Comparison of ENCODE assay signal across 20 cellular contexts in the genomic region with DNA sequence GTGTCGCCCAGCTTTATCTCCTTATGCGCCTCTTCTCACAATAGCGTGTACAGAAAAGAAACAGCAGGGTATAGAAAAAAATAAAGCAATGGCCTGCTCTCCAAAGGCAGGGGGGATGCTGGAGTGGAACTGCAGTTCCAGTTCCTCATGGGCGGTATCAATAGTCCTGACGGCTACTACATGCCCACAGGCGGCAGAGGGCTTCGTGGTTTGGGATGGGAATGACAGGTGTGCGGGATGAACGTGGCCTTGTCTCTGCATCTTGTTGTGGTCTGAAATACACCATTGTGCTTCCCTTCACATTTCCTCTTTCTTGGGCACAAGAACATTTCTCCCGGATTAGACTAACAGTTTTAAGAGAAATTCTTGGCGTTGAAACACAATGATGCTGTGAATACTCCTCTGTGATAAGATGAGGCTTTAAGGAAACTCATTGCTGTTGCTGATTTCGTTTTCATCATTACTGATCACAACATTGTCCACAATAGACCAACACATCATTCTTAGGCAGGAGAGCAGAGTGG.
DNase-seq lines count a peak whose midpoint lies in the region; TF ChIP-seq lines count a peak whose summit lies in the region.
"Had no signal": no experiment of that assay in that cellular context is flagged by ENCODE, and none has a peak within 500 bp of the region (broad histone marks: within the 10 kb centered on the region; RNA-seq: fewer than 3 reads in every experiment).

No MANE protein-coding gene starts in this region.

- H3K36me3 ChIP-seq in SJCRH30 = no peaks in the 10 kb centered on the region
- no peaks in the 10 kb centered on the region for H3K36me3 ChIP-seq in transverse colon
- H3K36me3 ChIP-seq: BLaER1, HAP-1 had no signal

- TF ChIP-seq CTCF in C4-2B (conservative IDR thresholded peaks at IDR 0.05) = no peak
- no peak for TF ChIP-seq CTCF in transverse colon (IDR thresholded peaks at IDR 0.05)

- 0 out of 2 replicates have a peak, but pooled peaks cover 3% of the 10 kb centered on the region for H3K27me3 ChIP-seq in SJCRH30
- no peaks in the 10 kb centered on the region for H3K27me3 ChIP-seq in transverse colon
- H3K27me3 ChIP-seq: BLaER1 had no signal

- intact Hi-C loops in transverse colon (cut with DNase I; ENCODE audit: low total_unique reads) = no loop called here

- no peak for TF ChIP-seq EP300 in transverse colon (IDR thresholded peaks at IDR 0.05; ENCODE audit: low read depth)

- TF ChIP-seq POLR2A in transverse colon (IDR thresholded peaks at IDR 0.05) = no peak

- no peaks in the 10 kb centered on the region for H3K9me3 ChIP-seq in SJCRH30 (replicated peaks)
- no peaks in the 10 kb centered on the region for H3K9me3 ChIP-seq in transverse colon
- H3K9me3 ChIP-seq: BLaER1, HAP-1 had no signal

- in situ Hi-C loops in transverse colon (cut with MboI; ENCODE audit: low pct_ligation_motif_present in 1 of 4, low pct_unique_long_range_greater_than_20kb in 1 of 4, low sequenced_read_pairs in 3 of 4) = no loop called here

- H3K4me3 ChIP-seq in SJCRH30 = no peak overlapping the region
- H3K4me3 ChIP-seq in transverse colon = no peak overlapping the region
- H3K4me3 ChIP-seq: BLaER1, GM23248, HAP-1, K562, PC-9 had no signal

- WGBS in transverse colon (ENCODE audit: low coverage in 1 of 2), 2 donors = 66 to 81% methylated on average over 11 to 12 of the region's 12 CpGs

- DNase-seq in SJCRH30 (peak; percentile 9 to 38), globus pallidus (ENCODE audit: low spot score) (peak; percentile 20), pons (ENCODE audit: low spot score) (peak; percentile 30), transverse colon (no peak)
- DNase-seq in stimulated activated CD4-positive, alpha-beta T cell treated with anti-CD3 and anti-CD28 coated beads, Interleukin-2, amount 100 ng/mL, for 48 hours = no peak
- DNase-seq in activated CD8-positive, alpha-beta memory T cell treated with anti-CD3 and anti-CD28 coated beads, Interleukin-2, amount 50 U/mL, for 4 hours = no peak
- DNase-seq: CD4-positive, alpha-beta T cell; GM23248; HFFc6; NCI-H2029; NCI-H446 treated with DMSO at 0.1 percent for 48 hours; NCI-H526; NCI-H82; NK-92 treated with Interleukin-12 subunit alpha and Interleukin-12 subunit beta, amount 100 ng/mL, for 24 hours; PC-9; Right ventricle myocardium superior had no signal

- H3K4me1 ChIP-seq in SJCRH30 (no peaks in the 10 kb centered on the region), transverse colon (no peaks in the 10 kb centered on the region)
- H3K4me1 ChIP-seq: BLaER1, HAP-1 had no signal

- peak overlapping the region; percentile 72 for H3K27ac ChIP-seq in C4-2B
- no peak overlapping the region for H3K27ac ChIP-seq in SJCRH30
- H3K27ac ChIP-seq in transverse colon = no peak overlapping the region
- H3K27ac ChIP-seq: BLaER1, GM23248, PC-9 had no signal

Comparison
In these comparisons a context has a peak if more than half of its experiments do, and no peak if none do; other contexts are left out.
1. DNase-seq: peak in SJCRH30 (2 of 2), globus pallidus (single experiment) and pons (single experiment); none in stimulated activated CD4-positive, alpha-beta T cell treated with anti-CD3 and anti-CD28 coated beads, Interleukin-2, amount 100 ng/mL, for 48 hours (0 of 2), transverse colon (single experiment) and activated CD8-positive, alpha-beta memory T cell treated with anti-CD3 and anti-CD28 coated beads, Interleukin-2, amount 50 U/mL, for 4 hours (single experiment).